9 cellular contexts compared by ENCODE assay signal in genomic region chr19:46373573-46374359, GRCh38. TPM values are rescaled to one million over a fixed set of nuclear protein-coding genes. Genes with fewer than 3 reads are reported as not detected.
DNase-seq lines count a peak whose midpoint lies in the region; ATAC-seq and TF ChIP-seq lines count a peak whose summit lies in the region.
"Had no signal": no experiment of that assay in that cellular context is flagged by ENCODE, and none has a peak within 500 bp of the region (broad histone marks: within the 10 kb centered on the region; RNA-seq: fewer than 3 reads in every experiment).

No MANE protein-coding gene starts in this region.

- peaks cover 17% of the 10 kb centered on the region for H3K36me3 Mint-ChIP-seq in chondrocyte (ENCODE audit: low read depth)

- no peaks in the 10 kb centered on the region for H3K27me3 Mint-ChIP-seq in chondrocyte (ENCODE audit: low read depth)

- H3K4me1 ChIP-seq in liver (ENCODE audit: control insufficient read depth in 4 of 4, insufficient read depth in 4 of 4, low read length in 3 of 4) = peaks cover 0 to 20% (median 9%) of the 10 kb centered on the region in 4 donors

- H3K4me1 Mint-ChIP-seq in chondrocyte (ENCODE audit: low read depth) = peaks cover 64% of the 10 kb centered on the region

- H3K9me3 Mint-ChIP-seq in chondrocyte (ENCODE audit: low read depth) = no peaks in the 10 kb centered on the region

- peak in 1 of 2 donors; percentile 31 for TF ChIP-seq RAD21 in liver (IDR thresholded peaks at IDR 0.05)

- TF ChIP-seq CTCF in chondrocyte (IDR thresholded peaks at IDR 0.05) (peak; percentile 35), liver (IDR thresholded peaks at IDR 0.05; ENCODE audit: low read depth, low read length, missing input control) (no peak)

- H3K27me3 ChIP-seq in liver (ENCODE audit: control insufficient read depth in 4 of 4, insufficient read depth in 4 of 4, low read length in 3 of 4) = no peaks in the 10 kb centered on the region

- no peak overlapping the region for H3K4me3 ChIP-seq in liver (ENCODE audit: low read depth in 1 of 3, low read length in 3 of 3)

- H3K9me3 ChIP-seq in liver (ENCODE audit: control insufficient read depth in 4 of 4, low read length in 3 of 4) = no peaks in the 10 kb centered on the region

- H3K36me3 ChIP-seq in liver (ENCODE audit: control insufficient read depth in 4 of 4, insufficient read depth in 3 of 4, low read depth in 1 of 4, low read length in 3 of 4) = peaks cover 0 to 15% (median 12%) of the 10 kb centered on the region in 4 donors

- peak overlapping the region; percentile 15 to 36 for H3K27ac ChIP-seq in liver (ENCODE audit: low read depth in 1 of 2, low read length in 2 of 2)

- no peak overlapping the region for H3K9ac ChIP-seq in liver (ENCODE audit: low read depth in 1 of 2, low read length in 2 of 2)

- peak overlapping the region; percentile 44 for H3K4me3 Mint-ChIP-seq in chondrocyte (ENCODE audit: unreplicated experiment)

- H3K27ac Mint-ChIP-seq in chondrocyte (ENCODE audit: unreplicated experiment) = peak overlapping the region; percentile 96

- DNase-seq in DMS153 (lab: John Stamatoyannopoulos, UW) (peak; percentile 98), NCI-H2107 (lab: John Stamatoyannopoulos, UW) (peak; percentile 92), chondrocyte (ENCODE audit: low spot score) (peak; percentile 97), activated gamma-delta T cell treated with Interleukin-2 at 50 U/mL for 16 hours (no peak)
- DNase-seq in stimulated activated CD4-positive, alpha-beta T cell treated with anti-CD3 and anti-CD28 coated beads, Interleukin-4, amount 100 ng/mL, for 1 hour = no peak

- 46% methylated on average over 15 of the region's 15 CpGs for WGBS in liver

- ATAC-seq in activated CD4-positive, CD25-positive, alpha-beta regulatory T cell treated with anti-CD3 and anti-CD28 coated beads, Interleukin-2, amount 50 U/mL, for 24 hours = no peak
- no peak for ATAC-seq in GM21528 (IDR thresholded peaks at IDR 0.05; ENCODE audit: low FRiP score, unreplicated experiment)

TF ChIP-seq in liver, 16 proteins besides CTCF, POLR2A, EP300 and RAD21:
- TF ChIP-seq, protein P1, sequence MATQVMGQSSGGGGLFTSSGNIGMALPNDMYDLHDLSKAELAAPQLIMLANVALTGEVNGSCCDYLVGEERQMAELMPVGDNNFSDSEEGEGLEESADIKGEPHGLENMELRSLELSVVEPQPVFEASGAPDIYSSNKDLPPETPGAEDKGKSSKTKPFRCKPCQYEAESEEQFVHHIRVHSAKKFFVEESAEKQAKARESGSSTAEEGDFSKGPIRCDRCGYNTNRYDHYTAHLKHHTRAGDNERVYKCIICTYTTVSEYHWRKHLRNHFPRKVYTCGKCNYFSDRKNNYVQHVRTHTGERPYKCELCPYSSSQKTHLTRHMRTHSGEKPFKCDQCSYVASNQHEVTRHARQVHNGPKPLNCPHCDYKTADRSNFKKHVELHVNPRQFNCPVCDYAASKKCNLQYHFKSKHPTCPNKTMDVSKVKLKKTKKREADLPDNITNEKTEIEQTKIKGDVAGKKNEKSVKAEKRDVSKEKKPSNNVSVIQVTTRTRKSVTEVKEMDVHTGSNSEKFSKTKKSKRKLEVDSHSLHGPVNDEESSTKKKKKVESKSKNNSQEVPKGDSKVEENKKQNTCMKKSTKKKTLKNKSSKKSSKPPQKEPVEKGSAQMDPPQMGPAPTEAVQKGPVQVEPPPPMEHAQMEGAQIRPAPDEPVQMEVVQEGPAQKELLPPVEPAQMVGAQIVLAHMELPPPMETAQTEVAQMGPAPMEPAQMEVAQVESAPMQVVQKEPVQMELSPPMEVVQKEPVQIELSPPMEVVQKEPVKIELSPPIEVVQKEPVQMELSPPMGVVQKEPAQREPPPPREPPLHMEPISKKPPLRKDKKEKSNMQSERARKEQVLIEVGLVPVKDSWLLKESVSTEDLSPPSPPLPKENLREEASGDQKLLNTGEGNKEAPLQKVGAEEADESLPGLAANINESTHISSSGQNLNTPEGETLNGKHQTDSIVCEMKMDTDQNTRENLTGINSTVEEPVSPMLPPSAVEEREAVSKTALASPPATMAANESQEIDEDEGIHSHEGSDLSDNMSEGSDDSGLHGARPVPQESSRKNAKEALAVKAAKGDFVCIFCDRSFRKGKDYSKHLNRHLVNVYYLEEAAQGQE (IDR thresholded peaks at IDR 0.05) = peak; percentile 21
- no peak for TF ChIP-seq NR2F2 (IDR thresholded peaks at IDR 0.05)
- TF ChIP-seq HNF4G (IDR thresholded peaks at IDR 0.05) = no peak
- TF ChIP-seq, protein P2, sequence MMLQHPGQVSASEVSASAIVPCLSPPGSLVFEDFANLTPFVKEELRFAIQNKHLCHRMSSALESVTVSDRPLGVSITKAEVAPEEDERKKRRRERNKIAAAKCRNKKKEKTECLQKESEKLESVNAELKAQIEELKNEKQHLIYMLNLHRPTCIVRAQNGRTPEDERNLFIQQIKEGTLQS (IDR thresholded peaks at IDR 0.05) = no peak
- peak; percentile 59 for TF ChIP-seq MAX (IDR thresholded peaks at IDR 0.05)
- peak; percentile 8 to 29 for TF ChIP-seq RXRA (IDR thresholded peaks at IDR 0.05)
- TF ChIP-seq TAF1 (conservative IDR thresholded peaks at IDR 0.05) = no peak
- no peak for TF ChIP-seq SP1 (IDR thresholded peaks at IDR 0.05)
- TF ChIP-seq FOXA1 (IDR thresholded peaks at IDR 0.05) = no peak

RNA-seq across cellular contexts. Expression of gene PPP5C, which starts 26.9 kb away (rescaled TPM):
- total RNA-seq in chondrocyte (62.5 to 90.6 TPM (median 62.6 TPM) in 3 replicates), liver (10 to 100 TPM; 28.1 to 50.5 TPM)
- 10 to 100 TPM; 19.0 to 28.6 TPM for polyA plus RNA-seq in liver

RNA-seq across cellular contexts. Expression of gene CCDC8, which starts 39.6 kb away (rescaled TPM):
- total RNA-seq in chondrocyte (39.3 to 53.2 TPM (median 39.5 TPM) in 3 replicates), liver (1 to 10 TPM in 1 of 2 donors, under 1 TPM in 1; 0.75 to 5.9 TPM)
- polyA plus RNA-seq in liver = under 1 TPM; 0.18 to 0.48 TPM

RNA-seq across cellular contexts. Expression of gene PNMA8C, which starts 55.0 kb away (rescaled TPM):
- 0.10 to 0.27 TPM (median 0.20 TPM) in 3 replicates for total RNA-seq in chondrocyte
- under 1 TPM in 1 of 2 donors, not detected in 1; under 0.01 TPM for total RNA-seq in liver
- polyA plus RNA-seq in liver = not detected
- total RNA-seq: subcutaneous adipose tissue had no signal

Comparison
In these comparisons a context has a peak if more than half of its experiments do, and no peak if none do; other contexts are left out.
1. DNase-seq: peak in DMS153 (single experiment), NCI-H2107 (single experiment) and chondrocyte (single experiment); none in activated gamma-delta T cell treated with Interleukin-2 at 50 U/mL for 16 hours (single experiment) and stimulated activated CD4-positive, alpha-beta T cell treated with anti-CD3 and anti-CD28 coated beads, Interleukin-4, amount 100 ng/mL, for 1 hour (single experiment).